Comparison of ENCODE assay signal across 8 cellular contexts in genomic region chr4:82898322-82899243, GRCh38. TPM values are rescaled to one million over a fixed set of nuclear protein-coding genes. Genes with fewer than 3 reads are reported as not detected.
DNase-seq lines count a peak whose midpoint lies in the region; ATAC-seq and TF ChIP-seq lines count a peak whose summit lies in the region.

No MANE protein-coding gene starts in this region.

- H3K4me1 Mint-ChIP-seq in stimulated activated memory B cell treated with anti-CD40 and anti-IgM and Interleukin-4, amounts not matched to agents 10 μg/mL and 1 μg/mL and 100 μg/mL, for 72 hours, result peaks cover 23% of the 10 kb centered on the region

- no peaks in the 10 kb centered on the region for H3K9me3 ChIP-seq in SJSA1 (replicated peaks)

- H3K27ac Mint-ChIP-seq in stimulated activated memory B cell treated with anti-CD40 and anti-IgM and Interleukin-4, amounts not matched to agents 10 μg/mL and 1 μg/mL and 100 μg/mL, for 72 hours, result no peak overlapping the region

- no peak for ATAC-seq in stimulated activated memory B cell treated with anti-CD40 and anti-IgM and Interleukin-4, amounts not matched to agents 10 μg/mL and 1 μg/mL and 100 μg/mL, for 72 hours
- no peak for ATAC-seq in GM18511 (IDR thresholded peaks at IDR 0.05; ENCODE audit: unreplicated experiment)
- no peak for ATAC-seq in GM19328 (IDR thresholded peaks at IDR 0.05; ENCODE audit: unreplicated experiment)

- H3K4me1 ChIP-seq in SJSA1 (replicated peaks), result peaks cover 5% of the 10 kb centered on the region

- no peaks in the 10 kb centered on the region for H3K27me3 ChIP-seq in SJSA1 (replicated peaks)

- H3K4me3 ChIP-seq in SJSA1 (peak overlapping the region; percentile 75), fibroblast of villous mesenchyme (ENCODE audit: low read depth, low read length) (peak overlapping the region; percentile 97)

- no peaks in the 10 kb centered on the region for H3K27me3 Mint-ChIP-seq in stimulated activated memory B cell treated with anti-CD40 and anti-IgM and Interleukin-4, amounts not matched to agents 10 μg/mL and 1 μg/mL and 100 μg/mL, for 72 hours

- H3K36me3 Mint-ChIP-seq in stimulated activated memory B cell treated with anti-CD40 and anti-IgM and Interleukin-4, amounts not matched to agents 10 μg/mL and 1 μg/mL and 100 μg/mL, for 72 hours, result peaks cover 17% of the 10 kb centered on the region

- TF ChIP-seq CTCF in GM12873 (IDR thresholded peaks at IDR 0.05; ENCODE audit: insufficient read depth, low read depth, low read length, missing control alignments), result peak; percentile 32
- TF ChIP-seq CTCF in fibroblast of villous mesenchyme (IDR thresholded peaks at IDR 0.05; ENCODE audit: insufficient read depth, low read depth, low read length), result peak; percentile 48

- no peaks in the 10 kb centered on the region for H3K9me3 Mint-ChIP-seq in stimulated activated memory B cell treated with anti-CD40 and anti-IgM and Interleukin-4, amounts not matched to agents 10 μg/mL and 1 μg/mL and 100 μg/mL, for 72 hours

- peak; percentile 63 for DNase-seq in AG08395 (ENCODE audit: low spot score)
- peak; percentile 66 to 67 for DNase-seq in SJSA1 (ENCODE audit: low read depth in 1 of 2, low spot score in 2 of 2)
- DNase-seq in fibroblast of villous mesenchyme (ENCODE audit: low read depth), result peak; percentile 86
- DNase-seq in renal cortical epithelial cell (ENCODE audit: low read depth), result peak; percentile 84

- peaks cover 46% of the 10 kb centered on the region for H3K36me3 ChIP-seq in SJSA1

- H3K27ac ChIP-seq in SJSA1, result peak overlapping the region; percentile 99

- H3K4me3 Mint-ChIP-seq in stimulated activated memory B cell treated with anti-CD40 and anti-IgM and Interleukin-4, amounts not matched to agents 10 μg/mL and 1 μg/mL and 100 μg/mL, for 72 hours, result no peak overlapping the region

RNA-seq across cellular contexts. Expression of gene THAP9, which starts 2.0 kb away (rescaled TPM):
- total RNA-seq in SJSA1 (2014; rRNA removed; shearing (Covaris generic)), result 3.4 and 5.3 TPM in 2 replicates
- total RNA-seq in fibroblast of villous mesenchyme (2.3 and 3.9 TPM in 2 replicates), renal cortical epithelial cell (6.6 and 10.1 TPM in 2 replicates)

RNA-seq across cellular contexts. Expression of gene SEC31A, which starts 7.6 kb away (rescaled TPM):
- total RNA-seq in SJSA1 (2014; rRNA removed; shearing (Covaris generic)), result 191 and 203 TPM in 2 replicates
- total RNA-seq in fibroblast of villous mesenchyme (381 and 523 TPM in 2 replicates), renal cortical epithelial cell (240 and 381 TPM in 2 replicates)
